23 cellular contexts compared by ENCODE assay signal in genomic region chr17:81102869-81103268, GRCh38.
"Had no signal": no experiment of that assay in that cellular context is flagged by ENCODE, and none has a peak within 500 bp of the region (broad histone marks: within the 10 kb centered on the region; RNA-seq: fewer than 3 reads in every experiment).

No MANE protein-coding gene starts in this region.

- H3K27me3 ChIP-seq: ascending aorta, breast epithelium, cardiac muscle cell, dorsolateral prefrontal cortex had no signal

- H3K27ac ChIP-seq: ascending aorta, breast epithelium, cardiac muscle cell, coronary artery had no signal

- DNase-seq: activated CD4-positive, alpha-beta memory T cell treated with anti-CD3 and anti-CD28 coated beads, Interleukin-2, amount 10 ng/mL, durations not matched to agents 7 days and 5 days; activated CD4-positive, alpha-beta T cell treated with anti-CD3 and anti-CD28 coated beads for 1 hour; activated CD4-positive, alpha-beta T cell treated with anti-CD3 and anti-CD28 coated beads for 4 hours; activated CD4-positive, alpha-beta T cell treated with anti-CD3 and anti-CD28 coated beads, Interleukin-2, amount 10 ng/mL, durations not matched to agents 7 days and 5 days; activated CD4-positive, alpha-beta T cell treated with anti-CD3 and anti-CD28 coated beads, Interleukin-2, amount 50 U/mL, for 4 hours; activated CD8-positive, alpha-beta memory T cell treated with anti-CD3 and anti-CD28 coated beads, Interleukin-2, amount 50 U/mL, for 48 hours; activated gamma-delta T cell; activated naive CD4-positive, alpha-beta T cell; activated naive CD4-positive, alpha-beta T cell treated with anti-CD3 and anti-CD28 coated beads, Interleukin-2, amount 10 ng/mL, durations not matched to agents 7 days and 5 days; activated naive CD8-positive, alpha-beta T cell treated with anti-CD3 and anti-CD28 coated beads, Interleukin-2, amount 10 ng/mL, durations not matched to agents 7 days and 5 days; activated T-cell treated with anti-CD3 and anti-CD28 coated beads for 4 hours; activated T-cell treated with anti-CD3 and anti-CD28 coated beads, Interleukin-2, amount 50 U/mL, for 24 hours; activated T-cell treated with anti-CD3 and anti-CD28 coated beads, Interleukin-2, amount 50 U/mL, for 72 hours; dorsolateral prefrontal cortex; effector memory CD4-positive, alpha-beta T cell; endodermal cell; foreskin fibroblast; head of caudate nucleus; T-helper 2 cell had no signal

- H3K4me3 ChIP-seq: ascending aorta, breast epithelium, cardiac muscle cell, coronary artery, dorsolateral prefrontal cortex had no signal

- H3K36me3 ChIP-seq: ascending aorta, breast epithelium, cardiac muscle cell had no signal

- H3K9me3 ChIP-seq: ascending aorta, breast epithelium had no signal
